In the genomic region with DNA sequence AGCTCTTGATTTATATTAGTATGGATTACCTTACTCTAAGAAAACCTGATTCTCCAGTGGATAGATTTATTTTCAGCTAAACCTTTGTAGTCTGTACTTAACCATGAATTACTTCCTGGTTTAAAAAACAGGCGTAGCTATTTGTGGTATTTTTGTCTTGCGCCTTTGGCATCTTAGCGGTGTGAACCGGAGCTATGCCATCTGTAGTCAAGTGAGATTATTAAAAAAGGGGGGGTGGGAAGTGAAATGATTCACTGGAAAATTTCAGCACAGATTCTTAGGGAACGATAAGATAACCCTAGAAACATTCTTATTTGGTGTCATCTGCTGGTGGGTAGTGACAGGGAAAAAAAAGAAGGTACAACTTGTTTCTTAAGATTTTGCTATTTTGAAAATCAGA, we compare ENCODE assay signal across 12 cellular contexts. TPM values are rescaled to one million over a fixed set of nuclear protein-coding genes. Genes with fewer than 3 reads are reported as not detected.
DNase-seq lines count a peak whose midpoint lies in the region; ATAC-seq lines count a peak whose summit lies in the region.
"Had no signal": no experiment of that assay in that cellular context is flagged by ENCODE, and none has a peak within 500 bp of the region (broad histone marks: within the 10 kb centered on the region; RNA-seq: fewer than 3 reads in every experiment).

No MANE protein-coding gene starts in this region.

- peaks cover 66% of the 10 kb centered on the region for H4K20me1 ChIP-seq in BLaER1

- no peak overlapping the region for H3K4me3 ChIP-seq in BLaER1

- no peaks in the 10 kb centered on the region for H3K27me3 ChIP-seq in BLaER1

- H3K27ac ChIP-seq in BLaER1 (no peak overlapping the region), KOPT-K1 (ENCODE audit: low read depth, low read length, poor library complexity, severe bottlenecking) (peak overlapping the region; percentile 63), caudate nucleus (ENCODE audit: low read depth, low read length) (peak overlapping the region; percentile 2)

- ATAC-seq in GM19397 (IDR thresholded peaks at IDR 0.05; ENCODE audit: unreplicated experiment), result no peak
- ATAC-seq: HCT116 had no signal

- H3K36me3 ChIP-seq in BLaER1 (peaks cover 57% of the 10 kb centered on the region), KOPT-K1 (ENCODE audit: insufficient read depth, low read length) (peaks cover 54% of the 10 kb centered on the region)

- H3K9ac ChIP-seq in BLaER1, result no peak overlapping the region

- H3K4me2 ChIP-seq in BLaER1, result peak overlapping the region; percentile 53

- DNase-seq in caudate nucleus (lab: John Stamatoyannopoulos, UW) (peak in 5 of 61 donors; percentile 4 to 65 (median 47)), myocyte (ENCODE audit: low read depth) (peak; percentile 65), NCI-H187 (lab: John Stamatoyannopoulos, UW) (no peak), NK-92 (lab: John Stamatoyannopoulos, UW; ENCODE audit: unreplicated experiment) (no peak), NCI-H2107 (lab: John Stamatoyannopoulos, UW) (no peak)
- DNase-seq: DMS79, NCI-H510A treated with DMSO at 0.1 percent for 48 hours, T1000 had no signal

- H3K4me1 ChIP-seq in BLaER1, result peaks cover 23% of the 10 kb centered on the region

- no peaks in the 10 kb centered on the region for H3K9me3 ChIP-seq in BLaER1
- no peaks in the 10 kb centered on the region for H3K9me3 ChIP-seq in KOPT-K1 (ENCODE audit: insufficient read depth, low read length, poor library complexity, severe bottlenecking)

RNA-seq across cellular contexts. Expression of a gene that starts 44.2 kb away (rescaled TPM):
- 112 and 118 TPM in 2 replicates for total RNA-seq in myocyte
- polyA plus RNA-seq in myocyte (2012), result 71.4 TPM
